ENCODE assay signal across 1 cellular context in the genomic region with DNA sequence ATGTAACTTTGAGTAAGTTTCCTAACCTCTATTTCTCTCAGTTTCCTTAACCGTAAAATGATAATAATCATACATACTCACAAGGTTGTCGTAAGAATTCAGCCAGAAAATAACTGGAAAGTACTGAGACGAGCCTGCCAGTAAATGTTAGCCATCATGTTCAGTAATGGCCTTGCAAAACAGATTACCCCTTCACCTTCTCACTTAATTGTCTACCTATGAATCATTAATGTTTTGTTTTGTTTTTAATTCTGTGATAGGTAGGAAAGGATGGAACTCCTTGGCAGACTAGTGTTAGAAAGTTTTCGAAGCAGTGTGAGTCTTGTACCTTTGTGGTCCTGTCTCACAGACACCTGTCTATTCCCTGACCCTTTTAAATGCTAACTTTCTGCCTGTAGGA.
TF ChIP-seq lines count a peak whose summit lies in the region.

No MANE protein-coding gene starts in this region.

TF ChIP-seq in GM23338, 12 proteins besides CTCF, POLR2A, EP300 and RAD21 (continued from another document):
- TF ChIP-seq, protein P1, sequence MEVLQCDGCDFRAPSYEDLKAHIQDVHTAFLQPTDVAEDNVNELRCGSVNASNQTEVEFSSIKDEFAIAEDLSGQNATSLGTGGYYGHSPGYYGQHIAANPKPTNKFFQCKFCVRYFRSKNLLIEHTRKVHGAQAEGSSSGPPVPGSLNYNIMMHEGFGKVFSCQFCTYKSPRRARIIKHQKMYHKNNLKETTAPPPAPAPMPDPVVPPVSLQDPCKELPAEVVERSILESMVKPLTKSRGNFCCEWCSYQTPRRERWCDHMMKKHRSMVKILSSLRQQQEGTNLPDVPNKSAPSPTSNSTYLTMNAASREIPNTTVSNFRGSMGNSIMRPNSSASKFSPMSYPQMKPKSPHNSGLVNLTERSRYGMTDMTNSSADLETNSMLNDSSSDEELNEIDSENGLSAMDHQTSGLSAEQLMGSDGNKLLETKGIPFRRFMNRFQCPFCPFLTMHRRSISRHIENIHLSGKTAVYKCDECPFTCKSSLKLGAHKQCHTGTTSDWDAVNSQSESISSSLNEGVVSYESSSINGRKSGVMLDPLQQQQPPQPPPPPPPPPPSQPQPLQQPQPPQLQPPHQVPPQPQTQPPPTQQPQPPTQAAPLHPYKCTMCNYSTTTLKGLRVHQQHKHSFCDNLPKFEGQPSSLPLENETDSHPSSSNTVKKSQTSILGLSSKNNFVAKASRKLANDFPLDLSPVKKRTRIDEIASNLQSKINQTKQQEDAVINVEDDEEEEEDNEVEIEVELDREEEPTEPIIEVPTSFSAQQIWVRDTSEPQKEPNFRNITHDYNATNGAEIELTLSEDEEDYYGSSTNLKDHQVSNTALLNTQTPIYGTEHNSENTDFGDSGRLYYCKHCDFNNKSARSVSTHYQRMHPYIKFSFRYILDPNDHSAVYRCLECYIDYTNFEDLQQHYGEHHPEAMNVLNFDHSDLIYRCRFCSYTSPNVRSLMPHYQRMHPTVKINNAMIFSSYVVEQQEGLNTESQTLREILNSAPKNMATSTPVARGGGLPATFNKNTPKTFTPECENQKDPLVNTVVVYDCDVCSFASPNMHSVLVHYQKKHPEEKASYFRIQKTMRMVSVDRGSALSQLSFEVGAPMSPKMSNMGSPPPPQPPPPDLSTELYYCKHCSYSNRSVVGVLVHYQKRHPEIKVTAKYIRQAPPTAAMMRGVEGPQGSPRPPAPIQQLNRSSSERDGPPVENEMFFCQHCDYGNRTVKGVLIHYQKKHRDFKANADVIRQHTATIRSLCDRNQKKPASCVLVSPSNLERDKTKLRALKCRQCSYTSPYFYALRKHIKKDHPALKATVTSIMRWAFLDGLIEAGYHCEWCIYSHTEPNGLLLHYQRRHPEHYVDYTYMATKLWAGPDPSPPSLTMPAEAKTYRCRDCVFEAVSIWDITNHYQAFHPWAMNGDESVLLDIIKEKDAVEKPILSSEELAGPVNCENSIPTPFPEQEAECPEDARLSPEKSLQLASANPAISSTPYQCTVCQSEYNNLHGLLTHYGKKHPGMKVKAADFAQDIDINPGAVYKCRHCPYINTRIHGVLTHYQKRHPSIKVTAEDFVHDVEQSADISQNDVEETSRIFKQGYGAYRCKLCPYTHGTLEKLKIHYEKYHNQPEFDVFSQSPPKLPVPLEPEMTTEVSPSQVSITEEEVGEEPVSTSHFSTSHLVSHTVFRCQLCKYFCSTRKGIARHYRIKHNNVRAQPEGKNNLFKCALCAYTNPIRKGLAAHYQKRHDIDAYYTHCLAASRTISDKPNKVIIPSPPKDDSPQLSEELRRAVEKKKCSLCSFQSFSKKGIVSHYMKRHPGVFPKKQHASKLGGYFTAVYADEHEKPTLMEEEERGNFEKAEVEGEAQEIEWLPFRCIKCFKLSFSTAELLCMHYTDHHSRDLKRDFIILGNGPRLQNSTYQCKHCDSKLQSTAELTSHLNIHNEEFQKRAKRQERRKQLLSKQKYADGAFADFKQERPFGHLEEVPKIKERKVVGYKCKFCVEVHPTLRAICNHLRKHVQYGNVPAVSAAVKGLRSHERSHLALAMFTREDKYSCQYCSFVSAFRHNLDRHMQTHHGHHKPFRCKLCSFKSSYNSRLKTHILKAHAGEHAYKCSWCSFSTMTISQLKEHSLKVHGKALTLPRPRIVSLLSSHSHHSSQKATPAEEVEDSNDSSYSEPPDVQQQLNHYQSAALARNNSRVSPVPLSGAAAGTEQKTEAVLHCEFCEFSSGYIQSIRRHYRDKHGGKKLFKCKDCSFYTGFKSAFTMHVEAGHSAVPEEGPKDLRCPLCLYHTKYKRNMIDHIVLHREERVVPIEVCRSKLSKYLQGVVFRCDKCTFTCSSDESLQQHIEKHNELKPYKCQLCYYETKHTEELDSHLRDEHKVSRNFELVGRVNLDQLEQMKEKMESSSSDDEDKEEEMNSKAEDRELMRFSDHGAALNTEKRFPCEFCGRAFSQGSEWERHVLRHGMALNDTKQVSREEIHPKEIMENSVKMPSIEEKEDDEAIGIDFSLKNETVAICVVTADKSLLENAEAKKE (CRISPR knock-in tag; IDR thresholded peaks at IDR 0.05), result no peak
- TF ChIP-seq ZNF331 (CRISPR knock-in tag; IDR thresholded peaks at IDR 0.05; ENCODE audit: low read depth) (no peak), STAT1 (IDR thresholded peaks at IDR 0.05; ENCODE audit: unreplicated experiment) (no peak), EZH2 (IDR thresholded peaks at IDR 0.05; ENCODE audit: low read depth, unreplicated experiment) (no peak), NANOG (IDR thresholded peaks at IDR 0.05; ENCODE audit: borderline replicate concordance) (no peak), POLR2AphosphoS5 (IDR thresholded peaks at IDR 0.05; ENCODE audit: low read depth) (no peak)
- TF ChIP-seq, protein P2, sequence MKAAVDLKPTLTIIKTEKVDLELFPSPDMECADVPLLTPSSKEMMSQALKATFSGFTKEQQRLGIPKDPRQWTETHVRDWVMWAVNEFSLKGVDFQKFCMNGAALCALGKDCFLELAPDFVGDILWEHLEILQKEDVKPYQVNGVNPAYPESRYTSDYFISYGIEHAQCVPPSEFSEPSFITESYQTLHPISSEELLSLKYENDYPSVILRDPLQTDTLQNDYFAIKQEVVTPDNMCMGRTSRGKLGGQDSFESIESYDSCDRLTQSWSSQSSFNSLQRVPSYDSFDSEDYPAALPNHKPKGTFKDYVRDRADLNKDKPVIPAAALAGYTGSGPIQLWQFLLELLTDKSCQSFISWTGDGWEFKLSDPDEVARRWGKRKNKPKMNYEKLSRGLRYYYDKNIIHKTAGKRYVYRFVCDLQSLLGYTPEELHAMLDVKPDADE (IDR thresholded peaks at IDR 0.05), result no peak
